31 cellular contexts compared by ENCODE assay signal in genomic region chr2:122027510-122028217, GRCh38.
"Had no signal": no experiment of that assay in that cellular context is flagged by ENCODE, and none has a peak within 500 bp of the region (broad histone marks: within the 10 kb centered on the region; RNA-seq: fewer than 3 reads in every experiment).

No MANE protein-coding gene starts in this region.

- H3K27ac Mint-ChIP-seq: activated CD4-positive, alpha-beta memory T cell treated with anti-CD3 and anti-CD28 coated beads, Interleukin-2, amount 10 ng/mL, durations not matched to agents 7 days and 5 days; activated CD4-positive, alpha-beta T cell treated with anti-CD3 and anti-CD28 coated beads, Interleukin-2, amount 10 ng/mL, durations not matched to agents 7 days and 5 days; activated naive CD4-positive, alpha-beta T cell treated with anti-CD3 and anti-CD28 coated beads, Interleukin-2, amount 50 U/mL, for 24 hours; activated naive CD8-positive, alpha-beta T cell treated with anti-CD3 and anti-CD28 coated beads, Interleukin-2, amount 50 U/mL, for 24 hours; activated T-helper 17 cell treated with anti-CD3 and anti-CD28 coated beads, Interleukin-2, amount 50 U/mL, for 72 hours; nephron progenitor cell; stimulated activated naive B cell treated with anti-CD40 and anti-IgM and Interleukin-4, amounts not matched to agents 10 μg/mL and 1 μg/mL and 100 μg/mL, for 72 hours; T-helper 17 cell; WTC11 had no signal

- H3K4me3 Mint-ChIP-seq: activated CD4-positive, alpha-beta memory T cell treated with anti-CD3 and anti-CD28 coated beads, Interleukin-2, amount 10 ng/mL, durations not matched to agents 7 days and 5 days; activated CD4-positive, alpha-beta T cell treated with anti-CD3 and anti-CD28 coated beads, Interleukin-2, amount 10 ng/mL, durations not matched to agents 7 days and 5 days; activated naive CD4-positive, alpha-beta T cell treated with anti-CD3 and anti-CD28 coated beads, Interleukin-2, amount 50 U/mL, for 24 hours; activated naive CD8-positive, alpha-beta T cell treated with anti-CD3 and anti-CD28 coated beads, Interleukin-2, amount 50 U/mL, for 24 hours; activated T-cell treated with anti-CD3 and anti-CD28 coated beads, Interleukin-2, amount 50 U/mL, for 4 hours; activated T-helper 17 cell treated with anti-CD3 and anti-CD28 coated beads, Interleukin-2, amount 50 U/mL, for 72 hours; central memory CD8-positive, alpha-beta T cell; nephron progenitor cell; stimulated activated naive B cell treated with anti-CD40 and anti-IgM and Interleukin-4, amounts not matched to agents 10 μg/mL and 1 μg/mL and 100 μg/mL, for 72 hours; T-helper 17 cell; WTC11 had no signal

- H3K4me1 Mint-ChIP-seq: activated CD4-positive, alpha-beta memory T cell treated with anti-CD3 and anti-CD28 coated beads, Interleukin-2, amount 10 ng/mL, durations not matched to agents 7 days and 5 days; activated CD4-positive, alpha-beta T cell treated with anti-CD3 and anti-CD28 coated beads, Interleukin-2, amount 10 ng/mL, durations not matched to agents 7 days and 5 days; activated naive CD4-positive, alpha-beta T cell treated with anti-CD3 and anti-CD28 coated beads, Interleukin-2, amount 50 U/mL, for 24 hours; activated naive CD8-positive, alpha-beta T cell treated with anti-CD3 and anti-CD28 coated beads, Interleukin-2, amount 50 U/mL, for 24 hours; activated T-helper 17 cell treated with anti-CD3 and anti-CD28 coated beads, Interleukin-2, amount 50 U/mL, for 72 hours; central memory CD8-positive, alpha-beta T cell; nephron progenitor cell; stimulated activated naive B cell treated with anti-CD40 and anti-IgM and Interleukin-4, amounts not matched to agents 10 μg/mL and 1 μg/mL and 100 μg/mL, for 72 hours had no signal

- H3K9ac ChIP-seq: parathyroid adenoma had no signal

- H3K27me3 Mint-ChIP-seq: activated CD4-positive, alpha-beta T cell treated with anti-CD3 and anti-CD28 coated beads, Interleukin-2, amount 10 ng/mL, durations not matched to agents 7 days and 5 days; activated naive CD8-positive, alpha-beta T cell treated with anti-CD3 and anti-CD28 coated beads, Interleukin-2, amount 50 U/mL, for 24 hours had no signal

- H3K27me3 ChIP-seq: esophagus squamous epithelium, gastrocnemius medialis, stomach, thyroid gland, upper lobe of left lung, vagina had no signal

- H3K36me3 ChIP-seq: esophagus squamous epithelium, gastrocnemius medialis, left lung, lower lobe of right lung, stomach, thyroid gland, upper lobe of left lung, vagina had no signal

- H3K4me1 ChIP-seq: esophagus squamous epithelium, gastrocnemius medialis, lower lobe of right lung, psoas muscle, stomach, thyroid gland, vagina had no signal

- DNase-seq: activated CD4-positive, alpha-beta memory T cell treated with anti-CD3 and anti-CD28 coated beads, Interleukin-2, amount 10 ng/mL, durations not matched to agents 7 days and 5 days; activated CD4-positive, alpha-beta T cell treated with anti-CD3 and anti-CD28 coated beads for 1 hour; activated CD4-positive, alpha-beta T cell treated with anti-CD3 and anti-CD28 coated beads, Interleukin-2, amount 10 ng/mL, durations not matched to agents 7 days and 5 days; activated naive CD8-positive, alpha-beta T cell treated with anti-CD3 and anti-CD28 coated beads, Interleukin-2, amount 50 U/mL, for 24 hours; activated T-cell treated with anti-CD3 and anti-CD28 coated beads, Interleukin-2, amount 50 U/mL, for 4 hours; dermis blood vessel endothelial cell; effector CD4-positive, alpha-beta T cell; esophagus squamous epithelium; gastrocnemius medialis; glutamatergic neuron; left lung; lower lobe of right lung; mesendoderm; mucosa of descending colon; nephron progenitor cell; psoas muscle; stimulated activated CD4-positive, alpha-beta T cell treated with anti-CD3 and anti-CD28 coated beads, Interleukin-15, amount 100 ng/mL, for 24 hours; stimulated activated CD4-positive, alpha-beta T cell treated with anti-CD3 and anti-CD28 coated beads, Interleukin-2, amount 100 ng/mL, for 24 hours; stimulated activated naive B cell treated with anti-CD40 and anti-IgM and Interleukin-4, amounts not matched to agents 10 μg/mL and 1 μg/mL and 100 μg/mL, for 72 hours; stomach; T-helper 17 cell; T1000; thyroid gland had no signal

- H3K9me3 Mint-ChIP-seq: activated CD4-positive, alpha-beta memory T cell treated with anti-CD3 and anti-CD28 coated beads, Interleukin-2, amount 10 ng/mL, durations not matched to agents 7 days and 5 days; activated CD4-positive, alpha-beta T cell treated with anti-CD3 and anti-CD28 coated beads, Interleukin-2, amount 10 ng/mL, durations not matched to agents 7 days and 5 days; activated naive CD4-positive, alpha-beta T cell treated with anti-CD3 and anti-CD28 coated beads, Interleukin-2, amount 50 U/mL, for 24 hours; activated naive CD8-positive, alpha-beta T cell treated with anti-CD3 and anti-CD28 coated beads, Interleukin-2, amount 50 U/mL, for 24 hours; activated T-cell treated with anti-CD3 and anti-CD28 coated beads, Interleukin-2, amount 50 U/mL, for 4 hours; activated T-helper 17 cell treated with anti-CD3 and anti-CD28 coated beads, Interleukin-2, amount 50 U/mL, for 72 hours; central memory CD8-positive, alpha-beta T cell; stimulated activated naive B cell treated with anti-CD40 and anti-IgM and Interleukin-4, amounts not matched to agents 10 μg/mL and 1 μg/mL and 100 μg/mL, for 72 hours; WTC11 had no signal

- ATAC-seq: activated naive CD8-positive, alpha-beta T cell treated with anti-CD3 and anti-CD28 coated beads, Interleukin-2, amount 50 U/mL, for 24 hours; activated T-cell treated with anti-CD3 and anti-CD28 coated beads, Interleukin-2, amount 50 U/mL, for 4 hours; activated T-helper 17 cell treated with anti-CD3 and anti-CD28 coated beads, Interleukin-2, amount 50 U/mL, for 72 hours; gastrocnemius medialis; mucosa of descending colon; psoas muscle; stimulated activated naive B cell treated with anti-CD40 and anti-IgM and Interleukin-4, amounts not matched to agents 10 μg/mL and 1 μg/mL and 100 μg/mL, for 72 hours; T-helper 17 cell; WTC11 had no signal

- H3K9me3 ChIP-seq: esophagus squamous epithelium, gastrocnemius medialis, left lung, lower lobe of right lung, mucosa of descending colon, psoas muscle, stomach, thyroid gland, upper lobe of left lung, vagina had no signal

- H3K36me3 Mint-ChIP-seq: activated naive CD4-positive, alpha-beta T cell treated with anti-CD3 and anti-CD28 coated beads, Interleukin-2, amount 50 U/mL, for 24 hours; stimulated activated naive B cell treated with anti-CD40 and anti-IgM and Interleukin-4, amounts not matched to agents 10 μg/mL and 1 μg/mL and 100 μg/mL, for 72 hours; WTC11 had no signal

- H3K27ac ChIP-seq: epithelial cell of prostate, esophagus squamous epithelium, gastrocnemius medialis, left lung, lower lobe of right lung, parathyroid adenoma, psoas muscle, stomach, thyroid gland, upper lobe of left lung, vagina had no signal

- H3K79me2 ChIP-seq: parathyroid adenoma had no signal

- H3K4me3 ChIP-seq: esophagus squamous epithelium, gastrocnemius medialis, left lung, lower lobe of right lung, mucosa of descending colon, psoas muscle, stomach, thyroid gland, upper lobe of left lung, vagina had no signal

- H2AFZ ChIP-seq: parathyroid adenoma had no signal
